ENCODE assay signal across 9 cellular contexts in the genomic region with DNA sequence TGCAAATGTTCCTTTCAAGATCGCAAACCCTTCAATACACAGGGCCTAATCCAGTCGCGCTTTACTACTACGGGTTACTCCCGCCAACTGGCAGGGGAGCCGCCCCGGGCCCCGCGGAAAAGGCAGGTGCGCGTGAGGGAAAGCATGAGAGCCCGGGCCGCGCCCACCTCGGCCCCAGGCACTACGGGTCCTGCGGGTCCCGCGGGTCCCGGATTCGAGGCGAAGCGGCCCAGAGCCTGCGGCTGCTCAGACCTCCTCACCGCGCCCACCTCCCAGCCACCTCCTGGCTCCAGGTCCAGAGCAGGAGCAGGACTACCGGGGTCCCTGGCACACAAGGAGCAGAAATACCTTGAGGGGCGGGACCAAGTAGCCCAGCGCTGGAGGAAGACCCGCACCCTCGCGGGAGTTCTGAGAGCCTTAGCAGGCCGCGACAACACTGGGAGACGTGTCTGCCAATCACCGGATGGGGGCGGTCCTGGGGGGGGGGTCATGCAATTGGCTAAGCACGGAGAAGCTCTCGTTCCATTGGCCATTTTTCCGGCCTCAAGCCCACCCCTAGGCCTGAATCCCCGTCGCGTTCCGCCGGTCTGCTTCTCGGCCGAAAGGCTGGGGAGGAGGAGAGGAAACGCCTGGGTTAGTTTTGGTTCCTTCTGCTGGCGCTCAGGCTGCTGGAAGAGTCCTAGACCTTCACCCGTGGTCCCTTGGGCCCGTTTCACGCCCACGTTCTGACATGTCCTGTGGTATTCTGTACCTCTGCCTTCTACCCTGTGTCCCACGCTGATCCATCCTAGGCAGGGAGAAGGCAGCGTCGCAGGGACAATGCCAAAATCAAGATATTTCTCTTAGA. TPM values are rescaled to one million over a fixed set of nuclear protein-coding genes. Genes with fewer than 3 reads are reported as not detected.
A peak's percentile ranks its signal among the peaks of the same experiment; 100 is the strongest.
DNase-seq lines count a peak whose midpoint lies in the region; ATAC-seq and TF ChIP-seq lines count a peak whose summit lies in the region.
"Had no signal": no experiment of that assay in that cellular context is flagged by ENCODE, and none has a peak within 500 bp of the region (broad histone marks: within the 10 kb centered on the region; RNA-seq: fewer than 3 reads in every experiment).

No MANE protein-coding gene starts in this region.

- peak overlapping the region; percentile 82 for H3K4me3 Mint-ChIP-seq in activated CD4-positive, alpha-beta T cell treated with anti-CD3 and anti-CD28 coated beads, Interleukin-2, amount 10 ng/mL, durations not matched to agents 24 days and 14 days

- peaks cover 4% of the 10 kb centered on the region for H3K4me1 Mint-ChIP-seq in activated CD4-positive, alpha-beta T cell treated with anti-CD3 and anti-CD28 coated beads, Interleukin-2, amount 10 ng/mL, durations not matched to agents 24 days and 14 days

- no peak for TF ChIP-seq CTCF in AG09319 (IDR thresholded peaks at IDR 0.05; ENCODE audit: low read depth, low read length)

- ATAC-seq in GM19025 (IDR thresholded peaks at IDR 0.05; ENCODE audit: low read depth, unreplicated experiment) = peak; percentile 94
- peak; percentile 95 for ATAC-seq in HG03342 (IDR thresholded peaks at IDR 0.05; ENCODE audit: unreplicated experiment)
- ATAC-seq in left colon = peak; percentile 99

- peaks cover 16% of the 10 kb centered on the region for H3K36me3 Mint-ChIP-seq in activated CD4-positive, alpha-beta T cell treated with anti-CD3 and anti-CD28 coated beads, Interleukin-2, amount 10 ng/mL, durations not matched to agents 24 days and 14 days (ENCODE audit: low read depth)

- H3K27ac Mint-ChIP-seq in activated CD4-positive, alpha-beta T cell treated with anti-CD3 and anti-CD28 coated beads, Interleukin-2, amount 10 ng/mL, durations not matched to agents 24 days and 14 days = peak overlapping the region; percentile 69

- intact Hi-C loops in activated CD4-positive, alpha-beta T cell treated with anti-CD3 and anti-CD28 coated beads, Interleukin-2, amount 10 ng/mL, durations not matched to agents 24 days and 14 days (cut with micrococcal nuclease) = loop anchor here (1.0 to 5.0 kb wide), 3 partner anchors 10 to 140 kb away; a partner anchor contains a TSS
- intact Hi-C loops in left colon (cut with DNase I, micrococcal nuclease) = no loop called here

- no peaks in the 10 kb centered on the region for H3K9me3 Mint-ChIP-seq in activated CD4-positive, alpha-beta T cell treated with anti-CD3 and anti-CD28 coated beads, Interleukin-2, amount 10 ng/mL, durations not matched to agents 24 days and 14 days

- DNase-seq in AG09319 (ENCODE audit: extremely low read depth, low read depth) (peak; percentile 91), NCI-H460 (ENCODE audit: extremely low read depth, low read depth) (peak; percentile 93), cortex of kidney (lab: John Stamatoyannopoulos, UW) (peak; percentile 13), left colon (peak; percentile 94 to 97)
- DNase-seq in activated CD4-positive, alpha-beta T cell treated with anti-CD3 and anti-CD28 coated beads, Interleukin-2, amount 10 ng/mL, durations not matched to agents 24 days and 14 days = peak; percentile 95
- peak; percentile 79 for DNase-seq in stimulated activated CD4-positive, alpha-beta T cell treated with anti-CD3 and anti-CD28 coated beads, Interleukin-1b, Interleukin-23, amount 100 ng/mL, for 4 hours (ENCODE audit: low read depth in 2 of 2)

- peaks cover 10% of the 10 kb centered on the region for H3K27me3 Mint-ChIP-seq in activated CD4-positive, alpha-beta T cell treated with anti-CD3 and anti-CD28 coated beads, Interleukin-2, amount 10 ng/mL, durations not matched to agents 24 days and 14 days

RNA-seq across cellular contexts. Expression of a gene that starts 29.0 kb away (rescaled TPM):
- total RNA-seq in NCI-H460 (2014; rRNA removed; shearing (Covaris generic)) = 3.2 and 3.5 TPM in 2 replicates
- polyA plus RNA-seq in NCI-H460 (2014; cell fraction: nucleus; rRNA removed) = 2.6 and 5.4 TPM in 2 replicates
- total RNA-seq in activated CD4-positive, alpha-beta T cell treated with anti-CD3 and anti-CD28 coated beads, Interleukin-2, amount 10 ng/mL, durations not matched to agents 24 days and 14 days = 0.56 TPM in 1 of 2 replicates, not detected in the other
- total RNA-seq in left colon = under 1 TPM; 0.52 to 0.59 TPM
- total RNA-seq: T-helper 1 cell treated with Interleukin-12 subunit alpha and Interleukin-12 subunit beta and Interleukin-4 antibody, amounts not matched to agents 30 ng/mL and 1 ng/mL, for 36 hours had no signal

Comparison
In these comparisons a context has a peak if more than half of its experiments do, and no peak if none do; other contexts are left out.
1. Peak in every context shown above with its lines: DNase-seq and ATAC-seq.
2. DNase-seq: peak in every context shown above with its lines; median percentile 96 in left colon; 95 in activated CD4-positive, alpha-beta T cell treated with anti-CD3 and anti-CD28 coated beads, Interleukin-2, amount 10 ng/mL, durations not matched to agents 24 days and 14 days; 93 in NCI-H460; 91 in AG09319; 79 in stimulated activated CD4-positive, alpha-beta T cell treated with anti-CD3 and anti-CD28 coated beads, Interleukin-1b, Interleukin-23, amount 100 ng/mL, for 4 hours; 13 in cortex of kidney.